In the genomic region with DNA sequence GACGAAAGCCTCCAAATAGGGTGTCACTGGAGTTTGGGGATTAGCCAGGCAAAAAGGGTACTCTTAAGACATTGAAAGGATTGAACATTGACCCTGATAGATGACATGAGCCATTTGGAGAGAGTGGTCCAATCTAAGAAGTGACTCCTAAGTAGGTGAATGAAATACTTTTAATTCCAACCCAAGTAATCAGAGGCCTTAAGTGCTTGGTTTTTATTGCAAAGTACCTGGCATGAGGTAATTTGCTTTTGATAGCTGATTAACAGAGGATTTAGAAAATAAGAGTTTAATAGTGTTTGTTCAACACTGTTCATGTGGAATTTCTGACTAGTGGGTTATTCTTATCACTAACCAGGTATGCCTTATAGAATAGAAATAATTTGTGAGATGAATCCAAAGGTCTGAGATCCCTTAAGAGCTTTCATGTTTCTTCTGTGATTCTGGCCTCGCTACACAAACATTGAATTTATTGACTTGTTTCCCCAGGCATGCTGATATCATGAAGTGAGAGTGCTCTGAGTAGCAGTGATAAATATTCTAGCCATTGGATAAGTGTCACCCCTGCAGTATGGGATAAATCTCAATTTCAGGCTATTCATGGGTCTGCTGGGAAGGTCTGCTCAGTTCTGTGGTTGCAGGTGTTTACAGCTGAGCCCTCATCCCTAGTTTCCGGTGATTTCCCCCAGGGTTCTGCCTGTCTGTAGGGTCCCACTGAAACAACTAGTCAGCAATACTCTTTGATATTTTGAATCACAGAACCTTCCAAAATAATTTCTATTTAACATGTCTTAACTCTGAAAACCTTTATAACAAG, we compare ENCODE assay signal across 20 cellular contexts. TPM values are rescaled to one million over a fixed set of nuclear protein-coding genes. Genes with fewer than 3 reads are reported as not detected.
DNase-seq lines count a peak whose midpoint lies in the region; ATAC-seq and TF ChIP-seq lines count a peak whose summit lies in the region.
"Had no signal": no experiment of that assay in that cellular context is flagged by ENCODE, and none has a peak within 500 bp of the region (broad histone marks: within the 10 kb centered on the region; RNA-seq: fewer than 3 reads in every experiment).

No MANE protein-coding gene starts in this region.

- BruUV-seq in PC-3 (replicated peaks; lab: Mats Ljungman, UMichigan): no TSS peak

- H3K4me3 Mint-ChIP-seq in activated naive CD8-positive, alpha-beta T cell treated with anti-CD3 and anti-CD28 coated beads for 36 hours: no peak overlapping the region
- no peak overlapping the region for H3K4me3 Mint-ChIP-seq in activated naive CD8-positive, alpha-beta T cell treated with anti-CD3 and anti-CD28 coated beads, Interleukin-2, amount 50 U/mL, for 24 hours
- H3K4me3 Mint-ChIP-seq in endodermal cell: no peak overlapping the region
- H3K4me3 Mint-ChIP-seq: activated CD4-positive, alpha-beta T cell treated with anti-CD3 and anti-CD28 coated beads for 36 hours; CD14-positive monocyte; nephron progenitor cell had no signal

- peaks cover 52% of the 10 kb centered on the region for H3K4me1 ChIP-seq in PC-3 (ENCODE audit: insufficient read depth, low read length)
- H3K4me1 ChIP-seq in lung (ENCODE audit: control insufficient read depth in 2 of 2, insufficient read depth in 2 of 2, low read length in 2 of 2): peaks cover 0 to 2% of the 10 kb centered on the region in 2 donors
- no peaks in the 10 kb centered on the region for H3K4me1 ChIP-seq in endodermal cell (ENCODE audit: control insufficient read depth, insufficient read depth, low read length)
- H3K4me1 ChIP-seq: testis had no signal

- WGBS in lung, 2 donors: 77 to 85% methylated on average over 3 of the region's 3 CpGs
- WGBS in endodermal cell (ENCODE audit: insufficient coverage in 1 of 2, insufficient read length in 1 of 2), 2 experiments: 87 to 90% methylated on average over 3 of the region's 3 CpGs

- no peak for TF ChIP-seq CTCF in PC-3 (conservative IDR thresholded peaks at IDR 0.05; ENCODE audit: low read depth, low read length)
- no peak for TF ChIP-seq CTCF in lung (IDR thresholded peaks at IDR 0.05; ENCODE audit: control extremely low read depth, extremely low read depth)
- no peak for TF ChIP-seq CTCF in omental fat pad (IDR thresholded peaks at IDR 0.05)
- no peak for TF ChIP-seq CTCF in endodermal cell (conservative IDR thresholded peaks at IDR 0.05)

- H3K9ac ChIP-seq in PC-3 (ENCODE audit: low read length) (no peak overlapping the region), endodermal cell (ENCODE audit: extremely low read depth, low read length, poor library complexity, severe bottlenecking) (no peak overlapping the region)

- no peaks in the 10 kb centered on the region for H3F3A ChIP-seq in PC-3 (ENCODE audit: low read length, unreplicated experiment)

- POLR2A ChIA-PET in PC-3 (lab: Charles Lee; ENCODE audit: unreplicated experiment): interaction anchor here (0.7 kb wide), 1 partner anchor 10 kb away, joined by 3 read pairs; no protein-coding TSS in a partner anchor

- peak overlapping the region; percentile 50; the same call in 1 of the 2 replicates for H2AFZ ChIP-seq in PC-3 (ENCODE audit: low read length)

- peak overlapping the region; percentile 3 for H3K27ac Mint-ChIP-seq in activated naive CD8-positive, alpha-beta T cell treated with anti-CD3 and anti-CD28 coated beads for 36 hours
- H3K27ac Mint-ChIP-seq in activated naive CD8-positive, alpha-beta T cell treated with anti-CD3 and anti-CD28 coated beads, Interleukin-2, amount 50 U/mL, for 24 hours: no peak overlapping the region
- no peak overlapping the region for H3K27ac Mint-ChIP-seq in endodermal cell
- H3K27ac Mint-ChIP-seq: activated CD4-positive, alpha-beta T cell treated with anti-CD3 and anti-CD28 coated beads for 36 hours; nephron progenitor cell had no signal

- H3K27ac ChIP-seq in PC-3 (ENCODE audit: low read length) (peak overlapping the region; percentile 20; the same call in 1 of the 2 replicates), lung (ENCODE audit: low read depth in 1 of 2, low read length in 1 of 2) (peak overlapping the region in 1 of 2 donors; percentile 42), endodermal cell (ENCODE audit: low read depth, low read length) (no peak overlapping the region)
- H3K27ac ChIP-seq: SJSA1, testis had no signal

- peaks cover 39% of the 10 kb centered on the region for H3K36me3 Mint-ChIP-seq in activated naive CD8-positive, alpha-beta T cell treated with anti-CD3 and anti-CD28 coated beads for 36 hours
- H3K36me3 Mint-ChIP-seq in activated naive CD8-positive, alpha-beta T cell treated with anti-CD3 and anti-CD28 coated beads, Interleukin-2, amount 50 U/mL, for 24 hours (ENCODE audit: low read depth): peaks cover 15% of the 10 kb centered on the region
- H3K36me3 Mint-ChIP-seq in endodermal cell (ENCODE audit: low read depth): no peaks in the 10 kb centered on the region

- H3K9me3 Mint-ChIP-seq in activated naive CD8-positive, alpha-beta T cell treated with anti-CD3 and anti-CD28 coated beads for 36 hours: no peaks in the 10 kb centered on the region
- H3K9me3 Mint-ChIP-seq in activated naive CD8-positive, alpha-beta T cell treated with anti-CD3 and anti-CD28 coated beads, Interleukin-2, amount 50 U/mL, for 24 hours: no peaks in the 10 kb centered on the region
- H3K9me3 Mint-ChIP-seq in endodermal cell: no peaks in the 10 kb centered on the region
- H3K9me3 Mint-ChIP-seq: CD14-positive monocyte, nephron progenitor cell had no signal

- H3K9me3 ChIP-seq in PC-3 (ENCODE audit: low read length) (no peaks in the 10 kb centered on the region), lung (ENCODE audit: control insufficient read depth in 2 of 2, insufficient read depth in 1 of 2, low read length in 1 of 2) (no peaks in the 10 kb centered on the region), endodermal cell (ENCODE audit: control insufficient read depth, low read length) (no peaks in the 10 kb centered on the region)
- H3K9me3 ChIP-seq: HAP-1, SJSA1, testis had no signal

- no peaks in the 10 kb centered on the region for H4K20me1 ChIP-seq in PC-3 (ENCODE audit: low read length)

- no peaks in the 10 kb centered on the region for H3K27me3 Mint-ChIP-seq in activated naive CD8-positive, alpha-beta T cell treated with anti-CD3 and anti-CD28 coated beads for 36 hours
- H3K27me3 Mint-ChIP-seq in activated naive CD8-positive, alpha-beta T cell treated with anti-CD3 and anti-CD28 coated beads, Interleukin-2, amount 50 U/mL, for 24 hours: no peaks in the 10 kb centered on the region
- peaks cover 2% of the 10 kb centered on the region for H3K27me3 Mint-ChIP-seq in endodermal cell (ENCODE audit: insufficient read depth)
- H3K27me3 Mint-ChIP-seq: activated CD4-positive, alpha-beta T cell treated with anti-CD3 and anti-CD28 coated beads for 36 hours had no signal

- H3K36me3 ChIP-seq in PC-3 (ENCODE audit: low read depth, low read length) (no peaks in the 10 kb centered on the region), lung (ENCODE audit: control insufficient read depth in 2 of 2, insufficient read depth in 2 of 2, low read length in 2 of 2) (peaks cover 0 to 2% of the 10 kb centered on the region in 2 donors), endodermal cell (ENCODE audit: control insufficient read depth, insufficient read depth, low read length) (no peaks in the 10 kb centered on the region)
- H3K36me3 ChIP-seq: HAP-1, SJSA1 had no signal

- H3K27me3 ChIP-seq in PC-3 (ENCODE audit: low read length) (no peaks in the 10 kb centered on the region), lung (ENCODE audit: control insufficient read depth, insufficient read depth) (no peaks in the 10 kb centered on the region), endodermal cell (ENCODE audit: control insufficient read depth, insufficient read depth, low read length, poor library complexity, severe bottlenecking) (no peaks in the 10 kb centered on the region)
- H3K27me3 ChIP-seq: SJSA1, testis had no signal

- DNase-seq in activated naive CD8-positive, alpha-beta T cell treated with anti-CD3 and anti-CD28 coated beads for 36 hours: no peak
- DNase-seq in activated naive CD8-positive, alpha-beta T cell treated with anti-CD3 and anti-CD28 coated beads, Interleukin-2, amount 50 U/mL, for 24 hours: no peak
- DNase-seq in PC-3: no peak
- DNase-seq in lung (ENCODE audit: low spot score): no peak
- DNase-seq in omental fat pad (ENCODE audit: low spot score): no peak
- DNase-seq in endodermal cell: no peak
- DNase-seq in 8988T: no peak
- DNase-seq: activated CD4-positive, alpha-beta T cell treated with anti-CD3 and anti-CD28 coated beads for 36 hours; activated effector memory CD4-positive, alpha-beta T cell treated with anti-CD3 and anti-CD28 coated beads, Interleukin-2, amount 50 U/mL, for 16 hours; anterior cingulate cortex; mesenchymal stem cell; NCI-H1092; NCI-H526; nephron progenitor cell; T-helper 9 cell; testis had no signal

- intact Hi-C loops in PC-3 (cut with micrococcal nuclease): no loop called here

- H3K4me2 ChIP-seq in PC-3 (ENCODE audit: low read length): peak overlapping the region; percentile 74

- H3K79me2 ChIP-seq in PC-3 (ENCODE audit: low read length): peaks cover 21% of the 10 kb centered on the region

- CTCF ChIA-PET in PC-3 (lab: Charles Lee): no interaction called here

- H3K9me2 ChIP-seq in PC-3 (replicated peaks; ENCODE audit: low read length): no peaks in the 10 kb centered on the region

- H3K4me3 ChIP-seq in PC-3 (ENCODE audit: low read length) (no peak overlapping the region), lung (no peak overlapping the region), endodermal cell (ENCODE audit: low read length) (no peak overlapping the region)
- H3K4me3 ChIP-seq: HAP-1, SJSA1, testis had no signal

- peaks cover 47% of the 10 kb centered on the region for H3K4me1 Mint-ChIP-seq in activated naive CD8-positive, alpha-beta T cell treated with anti-CD3 and anti-CD28 coated beads for 36 hours
- peaks cover 63% of the 10 kb centered on the region for H3K4me1 Mint-ChIP-seq in activated naive CD8-positive, alpha-beta T cell treated with anti-CD3 and anti-CD28 coated beads, Interleukin-2, amount 50 U/mL, for 24 hours
- H3K4me1 Mint-ChIP-seq in endodermal cell: peaks cover 2% of the 10 kb centered on the region

- no peak for ATAC-seq in activated naive CD8-positive, alpha-beta T cell treated with anti-CD3 and anti-CD28 coated beads, Interleukin-2, amount 50 U/mL, for 24 hours
- ATAC-seq in PC-3 (no peak), lung (ENCODE audit: insufficient read depth, low FRiP score) (peak; percentile 61), omental fat pad (ENCODE audit: low FRiP score) (no peak), GM21360 (IDR thresholded peaks at IDR 0.05; ENCODE audit: unreplicated experiment) (no peak)
- ATAC-seq: activated CD4-positive, alpha-beta T cell treated with anti-CD3 and anti-CD28 coated beads for 36 hours had no signal

RNA-seq across cellular contexts. Expression of a gene that starts 6.6 kb away (rescaled TPM):
- 10 to 100 TPM; 73.7 to 76.4 TPM for total RNA-seq in activated naive CD8-positive, alpha-beta T cell treated with anti-CD3 and anti-CD28 coated beads for 36 hours
- 12.1 and 13.4 TPM in 2 replicates for total RNA-seq in PC-3 (2014; rRNA removed)
- 10 to 100 TPM; 46.6 to 67.8 TPM for total RNA-seq in lung
- polyA plus RNA-seq in lung: 10 to 100 TPM; 28.9 to 81.4 TPM
- 100 to 1,000 TPM in 1 of 4 donors, 10 to 100 TPM in 3; 35.3 to 137 (median 53.1) TPM for total RNA-seq in omental fat pad
- 10 to 100 TPM; 11.4 to 15.2 TPM for total RNA-seq in endodermal cell
- 3.5 TPM for polyA plus RNA-seq in endodermal cell (2013, experiment 1 of 2)
- 4.6 TPM for polyA plus RNA-seq in endodermal cell (2013, experiment 2 of 2)

RNA-seq across cellular contexts. Expression of a gene that starts 47.9 kb away (rescaled TPM):
- not detected for total RNA-seq in activated naive CD8-positive, alpha-beta T cell treated with anti-CD3 and anti-CD28 coated beads for 36 hours
- total RNA-seq in PC-3 (2014; rRNA removed) (not detected in 2 replicates), lung (1 to 10 TPM; 1.0 to 5.2 TPM), omental fat pad (1 to 10 TPM in 3 of 4 donors, under 1 TPM in 1; 0.24 to 3.2 (median 1.5) TPM), endodermal cell (1 to 10 TPM; 2.3 to 4.3 TPM)
- polyA plus RNA-seq in lung: 1 to 10 TPM; 1.2 to 1.9 TPM
- polyA plus RNA-seq in endodermal cell (2013, experiment 1 of 2): 2.2 TPM
- 2.6 TPM for polyA plus RNA-seq in endodermal cell (2013, experiment 2 of 2)
- total RNA-seq: activated CD4-positive, alpha-beta T cell treated with anti-CD3 and anti-CD28 coated beads for 36 hours had no signal
- polyA plus RNA-seq: CD14-positive monocyte had no signal
